19 cellular contexts compared by ENCODE assay signal in the genomic region with DNA sequence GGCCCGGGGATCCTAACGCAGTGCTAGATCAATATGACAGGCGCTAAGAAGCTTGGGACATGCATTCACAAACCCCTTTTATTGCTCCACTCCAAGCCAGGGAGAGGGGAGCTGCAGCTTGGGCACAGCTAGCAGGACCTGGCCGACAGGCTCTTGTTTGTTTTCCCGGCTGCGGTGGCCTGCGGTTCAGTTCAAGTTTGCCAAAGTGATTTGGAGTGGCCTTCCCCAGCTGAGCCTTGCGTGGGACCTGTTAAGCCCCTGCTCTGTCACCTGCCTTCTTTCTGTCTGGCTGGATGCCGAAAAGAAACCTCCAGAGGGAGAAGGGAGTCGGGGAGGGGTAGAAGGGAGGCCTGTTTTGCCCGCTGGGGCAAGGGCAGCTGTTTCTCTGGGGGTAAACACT.
DNase-seq lines count a peak whose midpoint lies in the region; ATAC-seq and TF ChIP-seq lines count a peak whose summit lies in the region.
"Had no signal": no experiment of that assay in that cellular context is flagged by ENCODE, and none has a peak within 500 bp of the region (broad histone marks: within the 10 kb centered on the region; RNA-seq: fewer than 3 reads in every experiment).

No MANE protein-coding gene starts in this region.

- TF ChIP-seq CTCF in HEK293 (tag by site-specific recombination; IDR thresholded peaks at IDR 0.05) (no peak), brain (conservative IDR thresholded peaks at IDR 0.05) (no peak), osteoblast (IDR thresholded peaks at IDR 0.05; ENCODE audit: extremely low read depth, low read depth, low read length) (no peak)

- H3K4me1 ChIP-seq in HEK293 (ENCODE audit: control insufficient read depth, insufficient read depth, low read length) (no peaks in the 10 kb centered on the region), osteoblast (ENCODE audit: insufficient read depth, low read length) (peaks cover 16% of the 10 kb centered on the region)
- H3K4me1 ChIP-seq: parathyroid adenoma had no signal

- no peaks in the 10 kb centered on the region for H3K27me3 Mint-ChIP-seq in brain
- peaks cover 2 to 4% (median 3%) of the 10 kb centered on the region in 3 donors for H3K27me3 Mint-ChIP-seq in immature natural killer cell (ENCODE audit: low read depth in 3 of 3)
- H3K27me3 Mint-ChIP-seq: activated CD4-positive, alpha-beta T cell treated with anti-CD3 and anti-CD28 coated beads, Interleukin-2, amount 10 ng/mL, durations not matched to agents 7 days and 5 days; B cell had no signal

- CTCF ChIA-PET in HEK293 (lab: Yijun Ruan, JAX): no interaction called here

- H3K4me2 ChIP-seq in osteoblast (ENCODE audit: insufficient read depth, low read length): no peak overlapping the region

- H3K9me3 ChIP-seq in HEK293 (ENCODE audit: control insufficient read depth, insufficient read depth, low read depth, low read length): no peaks in the 10 kb centered on the region
- no peaks in the 10 kb centered on the region for H3K9me3 ChIP-seq in osteoblast (ENCODE audit: low read depth, low read length)
- no peaks in the 10 kb centered on the region for H3K9me3 ChIP-seq in MG63
- H3K9me3 ChIP-seq: ascending aorta had no signal

- H3K27ac Mint-ChIP-seq in brain (peak overlapping the region; percentile 78 to 95 (median 91)), immature natural killer cell (no peak overlapping the region)
- H3K27ac Mint-ChIP-seq: activated CD4-positive, alpha-beta T cell treated with anti-CD3 and anti-CD28 coated beads, Interleukin-2, amount 10 ng/mL, durations not matched to agents 7 days and 5 days; B cell had no signal

- H3K27me3 ChIP-seq in osteoblast (ENCODE audit: insufficient read depth, low read length): no peaks in the 10 kb centered on the region
- no peaks in the 10 kb centered on the region for H3K27me3 ChIP-seq in MG63
- H3K27me3 ChIP-seq: ascending aorta had no signal

- H2AFZ ChIP-seq in osteoblast (ENCODE audit: low read length): no peak overlapping the region
- H2AFZ ChIP-seq: parathyroid adenoma had no signal

- peak overlapping the region; percentile 38 to 70 (median 53) for H3K4me3 Mint-ChIP-seq in brain
- no peak overlapping the region for H3K4me3 Mint-ChIP-seq in immature natural killer cell
- H3K4me3 Mint-ChIP-seq: activated CD4-positive, alpha-beta T cell treated with anti-CD3 and anti-CD28 coated beads, Interleukin-2, amount 10 ng/mL, durations not matched to agents 7 days and 5 days; B cell had no signal

- H3K79me2 ChIP-seq in osteoblast (ENCODE audit: insufficient read depth, low read length): peaks cover 87% of the 10 kb centered on the region
- H3K79me2 ChIP-seq: parathyroid adenoma had no signal

- H3K36me3 Mint-ChIP-seq in brain (no peaks in the 10 kb centered on the region), immature natural killer cell (no peaks in the 10 kb centered on the region)

- peaks cover 42% of the 10 kb centered on the region for H4K20me1 ChIP-seq in osteoblast (ENCODE audit: insufficient read depth, low read length)

- no peaks in the 10 kb centered on the region for H3K36me3 ChIP-seq in HEK293 (ENCODE audit: control insufficient read depth in 2 of 2, insufficient read depth in 1 of 2, low read length in 2 of 2)
- no peaks in the 10 kb centered on the region for H3K36me3 ChIP-seq in osteoblast (ENCODE audit: insufficient read depth, low read length)
- no peaks in the 10 kb centered on the region for H3K36me3 ChIP-seq in MG63
- H3K36me3 ChIP-seq: ascending aorta had no signal

- no peak for ATAC-seq in HG02610 (IDR thresholded peaks at IDR 0.05; ENCODE audit: unreplicated experiment)
- ATAC-seq: left ventricle myocardium superior had no signal

- peaks cover 90% of the 10 kb centered on the region for H3K4me1 Mint-ChIP-seq in brain
- H3K4me1 Mint-ChIP-seq in immature natural killer cell: no peaks in the 10 kb centered on the region
- H3K4me1 Mint-ChIP-seq: activated CD4-positive, alpha-beta T cell treated with anti-CD3 and anti-CD28 coated beads, Interleukin-2, amount 10 ng/mL, durations not matched to agents 7 days and 5 days; B cell had no signal

- H3K27ac ChIP-seq in HEK293 (ENCODE audit: extremely low read depth, low read depth, low read length) (no peak overlapping the region), osteoblast (ENCODE audit: low read depth, low read length) (no peak overlapping the region)
- H3K27ac ChIP-seq: ascending aorta, parathyroid adenoma had no signal

- DNase-seq in NCI-H187 treated with DMSO at 0.1 percent for 48 hours (lab: John Stamatoyannopoulos, UW): peak; percentile 27
- DNase-seq in osteoblast (ENCODE audit: insufficient read length, low spot score, missing footprints): peak; percentile 41
- DNase-seq in immature natural killer cell: no peak
- DNase-seq in MG63: no peak
- DNase-seq in NCI-H524 treated with DMSO at 0.1 percent for 48 hours (lab: John Stamatoyannopoulos, UW): no peak
- DNase-seq: activated CD4-positive, alpha-beta T cell treated with anti-CD3 and anti-CD28 coated beads, Interleukin-2, amount 10 ng/mL, durations not matched to agents 7 days and 5 days; activated naive CD4-positive, alpha-beta T cell treated with Interleukin-2 at 50 U/mL for 16 hours; dermis blood vessel endothelial cell; erythroblast; left ventricle myocardium superior; NCI-H446 treated with DMSO at 0.1 percent for 48 hours; OCI-M1; stimulated activated CD4-positive, alpha-beta T cell treated with anti-CD3 and anti-CD28 coated beads, Interleukin-12 subunit alpha, Interleukin-12 subunit beta, amount 100 ng/mL, for 4 hours had no signal

- POLR2A ChIA-PET in HEK293 (lab: Yijun Ruan, JAX): no interaction called here

- H3K9me3 Mint-ChIP-seq in brain: peaks cover 0 to 6% (median 0%) of the 10 kb centered on the region in 5 experiments
- no peaks in the 10 kb centered on the region for H3K9me3 Mint-ChIP-seq in immature natural killer cell
- H3K9me3 Mint-ChIP-seq: activated CD4-positive, alpha-beta T cell treated with anti-CD3 and anti-CD28 coated beads, Interleukin-2, amount 10 ng/mL, durations not matched to agents 7 days and 5 days had no signal

- H3K4me3 ChIP-seq in HEK293 (ENCODE audit: low read depth, low read length) (no peak overlapping the region), osteoblast (ENCODE audit: insufficient read depth, low read length) (no peak overlapping the region), MG63 (no peak overlapping the region)
- H3K4me3 ChIP-seq: ascending aorta had no signal

TF ChIP-seq in HEK293, 187 proteins besides CTCF, POLR2A, EP300 and RAD21:
- TF ChIP-seq ZNF18 (tag by site-specific recombination; IDR thresholded peaks at IDR 0.05) (no peak), ZNF449 (tag by site-specific recombination; IDR thresholded peaks at IDR 0.05) (no peak), ZIC2 (tag by site-specific recombination; IDR thresholded peaks at IDR 0.05) (0 out of 2 replicates have a peak, but pooled peaks have one; percentile 4)

Comparison
In these comparisons a context has a peak if more than half of its experiments do, and no peak if none do; other contexts are left out.
1. DNase-seq: peak in NCI-H187 treated with DMSO at 0.1 percent for 48 hours (single experiment) and osteoblast (single experiment); none in immature natural killer cell (0 of 3), MG63 (single experiment) and NCI-H524 treated with DMSO at 0.1 percent for 48 hours (single experiment).
2. H3K27ac Mint-ChIP-seq: peak in brain (5 of 5); none in immature natural killer cell (0 of 6).
3. H3K4me3 Mint-ChIP-seq: peak in brain (5 of 5); none in immature natural killer cell (0 of 5).